In genomic region chr6:79869600-79870084, GRCh38 we compare ENCODE assay signal across 8 cellular contexts.
DNase-seq lines count a peak whose midpoint lies in the region; ATAC-seq and TF ChIP-seq lines count a peak whose summit lies in the region.

No MANE protein-coding gene starts in this region.

- H3K9me3 ChIP-seq in CD4-positive, alpha-beta T cell (ENCODE audit: control insufficient read depth, low read length): no peaks in the 10 kb centered on the region
- H3K9me3 ChIP-seq in lung (ENCODE audit: control insufficient read depth in 2 of 2, insufficient read depth in 1 of 2, low read length in 1 of 2): no peaks in the 10 kb centered on the region

- POLR2A ChIA-PET in CD4-positive, alpha-beta T cell (lab: Charles Lee): interaction anchor here (1.0 to 1.3 kb wide), 2 partner anchors 79 to 134 kb away, joined by 3 to 4 read pairs; partner anchors contain the start of gene TTK

- peaks cover 15% of the 10 kb centered on the region for H3K4me1 Mint-ChIP-seq in CD4-positive, alpha-beta T cell (ENCODE audit: low read depth)

- CTCF ChIA-PET in CD4-positive, alpha-beta T cell (lab: Charles Lee): interaction anchor here (0.6 to 2.3 kb wide), 5 partner anchors 8 to 233 kb away, joined by 3 to 8 read pairs (median 6); no protein-coding TSS in a partner anchor

- H3K36me3 ChIP-seq in lung (ENCODE audit: control insufficient read depth in 2 of 2, insufficient read depth in 2 of 2, low read length in 2 of 2): no peaks in the 10 kb centered on the region

- H3K4me3 ChIP-seq in lung: no peak overlapping the region

- DNase-seq in CD4-positive, alpha-beta T cell: peak; percentile 60 to 81 (median 67)
- peak; percentile 48 to 89 for DNase-seq in NCI-H526 (lab: John Stamatoyannopoulos, UW)
- DNase-seq in activated CD4-positive, alpha-beta T cell treated with anti-CD3 and anti-CD28 coated beads, Interleukin-2, amount 50 U/mL, for 4 hours: peak; percentile 66 to 67
- DNase-seq in dermis blood vessel endothelial cell: peak; percentile 85
- DNase-seq in lung (ENCODE audit: low spot score): peak; percentile 77
- DNase-seq in stimulated activated CD4-positive, alpha-beta T cell treated with anti-CD3 and anti-CD28 coated beads, TNF-alpha, amount 100 ng/mL, for 48 hours (ENCODE audit: low read depth in 3 of 3): peak; percentile 64 to 77 (median 68)

- peaks cover 0 to 3% of the 10 kb centered on the region in 2 donors for H3K4me1 ChIP-seq in lung (ENCODE audit: control insufficient read depth in 2 of 2, insufficient read depth in 2 of 2, low read length in 2 of 2)

- 2% methylated on average over 20 of the region's 20 CpGs for WGBS in lung, 2 donors

- intact Hi-C loops in CD4-positive, alpha-beta T cell (cut with DNase I, micrococcal nuclease): loop anchor here (2.0 to 10.0 kb wide), 8 partner anchors 77 to 1885 kb away; partner anchors contain the start of genes TENT5A (in 2 of the 2), ELOVL4 (in 1 of the 2) and SH3BGRL2 (in 1 of the 2)

- H3K27ac Mint-ChIP-seq in CD4-positive, alpha-beta T cell: no peak overlapping the region

- TF ChIP-seq CTCF in CD4-positive, alpha-beta T cell (IDR thresholded peaks at IDR 0.05): peak; percentile 97
- peak; percentile 74 for TF ChIP-seq CTCF in lung (IDR thresholded peaks at IDR 0.05; ENCODE audit: control extremely low read depth, extremely low read depth)

- peak; percentile 99 for ATAC-seq in CD4-positive, alpha-beta T cell (ENCODE audit: poor library complexity)
- ATAC-seq in GM19395 (IDR thresholded peaks at IDR 0.05; ENCODE audit: unreplicated experiment): peak; percentile 100
- ATAC-seq in HG03460 (IDR thresholded peaks at IDR 0.05; ENCODE audit: unreplicated experiment): peak; percentile 100
- peak; percentile 99 for ATAC-seq in lung (ENCODE audit: insufficient read depth, low FRiP score)

- H3K4me3 Mint-ChIP-seq in CD4-positive, alpha-beta T cell: peak overlapping the region; percentile 35

- H3K27me3 Mint-ChIP-seq in CD4-positive, alpha-beta T cell: peaks cover 14% of the 10 kb centered on the region

- no peaks in the 10 kb centered on the region for H3K36me3 Mint-ChIP-seq in CD4-positive, alpha-beta T cell (ENCODE audit: low read depth)

- H3K27me3 ChIP-seq in CD4-positive, alpha-beta T cell (ENCODE audit: control insufficient read depth, insufficient read depth, low read length): peaks cover 6% of the 10 kb centered on the region
- no peaks in the 10 kb centered on the region for H3K27me3 ChIP-seq in lung (ENCODE audit: control insufficient read depth, insufficient read depth)

- H3K27ac ChIP-seq in CD4-positive, alpha-beta T cell (ENCODE audit: low read depth, low read length): no peak overlapping the region
- H3K27ac ChIP-seq in lung (ENCODE audit: low read depth in 1 of 2, low read length in 1 of 2): no peak overlapping the region

- no peaks in the 10 kb centered on the region for H3K9me3 Mint-ChIP-seq in CD4-positive, alpha-beta T cell
